Comparison of ENCODE assay signal across 8 cellular contexts in the genomic region with DNA sequence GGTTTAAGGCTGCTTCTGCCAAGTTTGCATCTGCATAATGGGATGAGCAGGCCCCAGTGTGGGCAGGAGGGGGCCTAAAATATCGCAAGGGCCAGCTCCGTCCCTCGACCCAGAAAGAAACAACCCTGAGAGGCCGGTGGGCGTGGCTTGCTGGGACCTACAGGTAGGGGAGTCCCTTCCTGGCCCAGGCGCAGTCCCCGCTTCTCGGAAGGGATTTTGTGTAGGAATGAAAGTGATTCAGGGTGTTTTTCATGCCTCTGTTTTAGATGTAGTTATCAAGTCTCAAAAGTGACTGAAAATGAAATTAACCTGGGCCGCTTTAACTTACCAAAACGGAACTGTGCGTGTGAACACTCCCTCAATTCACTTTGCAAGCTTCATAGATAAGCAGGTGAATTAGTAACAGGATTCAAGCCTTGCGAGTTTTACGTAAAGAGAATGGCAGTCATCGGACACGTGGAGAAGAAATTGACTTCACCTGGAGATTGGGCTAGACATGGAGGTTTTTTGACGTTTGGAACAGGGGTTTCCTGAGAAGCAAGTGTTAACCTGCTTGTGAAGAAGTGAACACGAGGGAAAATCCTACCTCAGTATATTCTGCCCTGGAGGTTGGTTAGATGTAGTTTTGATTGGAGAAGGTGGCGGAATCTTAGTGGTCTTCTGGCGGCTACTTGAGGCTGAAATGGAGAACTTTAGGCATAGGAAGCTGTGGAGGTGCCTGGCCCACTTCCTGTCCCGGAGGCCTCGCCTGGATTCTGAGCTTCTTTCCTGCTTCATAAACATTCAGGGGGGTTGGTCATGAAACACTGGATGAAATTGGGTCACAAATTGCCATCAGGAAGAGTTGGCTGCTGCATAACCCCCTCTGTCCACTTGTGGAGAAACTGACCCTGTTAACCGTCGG. TPM values are rescaled to one million over a fixed set of nuclear protein-coding genes. Genes with fewer than 3 reads are reported as not detected.
DNase-seq lines count a peak whose midpoint lies in the region; ATAC-seq and TF ChIP-seq lines count a peak whose summit lies in the region.

No MANE protein-coding gene starts in this region.

- H3K9me3 ChIP-seq in OCI-LY1 (ENCODE audit: low read length) (no peaks in the 10 kb centered on the region), left ventricle myocardium inferior (replicated peaks) (no peaks in the 10 kb centered on the region), skeletal muscle satellite cell (replicated peaks; ENCODE audit: low read length) (no peaks in the 10 kb centered on the region)

- no peak overlapping the region for H2AFZ ChIP-seq in OCI-LY1 (ENCODE audit: low read length)

- peak; percentile 56 to 79 (median 70) for DNase-seq in activated naive CD4-positive, alpha-beta T cell (lab: John Stamatoyannopoulos, UW)
- peak; percentile 58 for DNase-seq in left ventricle myocardium inferior
- DNase-seq in DMS 273 treated with DMSO at 0.1 percent for 48 hours (lab: John Stamatoyannopoulos, UW): no peak
- no peak for DNase-seq in dedifferentiated amniotic fluid mesenchymal stem cell (ENCODE audit: extremely low spot score)

- H3K27me3 ChIP-seq in OCI-LY1 (ENCODE audit: insufficient read depth, low read length): peaks cover 4% of the 10 kb centered on the region; the same call in 1 of the 2 replicates
- H3K27me3 ChIP-seq in left ventricle myocardium inferior (ENCODE audit: low read depth): no peaks in the 10 kb centered on the region
- no peaks in the 10 kb centered on the region for H3K27me3 ChIP-seq in skeletal muscle satellite cell (ENCODE audit: control insufficient read depth, insufficient read depth, low read length)

- H3K4me3 ChIP-seq in OCI-LY1 (ENCODE audit: low read depth, low read length, poor library complexity, severe bottlenecking) (peak overlapping the region; percentile 66), left ventricle myocardium inferior (peak overlapping the region; percentile 89), skeletal muscle satellite cell (ENCODE audit: low read length) (peak overlapping the region; percentile 84)

- ATAC-seq in GM18517 (IDR thresholded peaks at IDR 0.05; ENCODE audit: unreplicated experiment) (peak; percentile 65), HG02798 (IDR thresholded peaks at IDR 0.05; ENCODE audit: poor library complexity, unreplicated experiment) (peak; percentile 51)

- no peaks in the 10 kb centered on the region for H3K9me2 ChIP-seq in OCI-LY1 (ENCODE audit: low read depth, low read length)

- TF ChIP-seq CTCF in OCI-LY1 (IDR thresholded peaks at IDR 0.05; ENCODE audit: low read length) (no peak), left ventricle myocardium inferior (IDR thresholded peaks at IDR 0.05; ENCODE audit: borderline replicate concordance) (no peak)

- H3K4me2 ChIP-seq in OCI-LY1 (ENCODE audit: low read length) (peak overlapping the region; percentile 85), skeletal muscle satellite cell (ENCODE audit: low read length) (peak overlapping the region; percentile 84)

- no peak overlapping the region for H3K9ac ChIP-seq in OCI-LY1 (ENCODE audit: low read length)
- peak overlapping the region; percentile 86 for H3K9ac ChIP-seq in skeletal muscle satellite cell (ENCODE audit: low read depth, low read length)

- H4K20me1 ChIP-seq in OCI-LY1 (ENCODE audit: insufficient read depth, low read length): no peaks in the 10 kb centered on the region

- intact Hi-C loops in left ventricle myocardium inferior (cut with micrococcal nuclease): no loop called here

- H3K36me3 ChIP-seq in OCI-LY1 (ENCODE audit: insufficient read depth, low read length): no peaks in the 10 kb centered on the region
- H3K36me3 ChIP-seq in left ventricle myocardium inferior: no peaks in the 10 kb centered on the region
- no peaks in the 10 kb centered on the region for H3K36me3 ChIP-seq in skeletal muscle satellite cell (ENCODE audit: insufficient read depth, low read length)

- no peaks in the 10 kb centered on the region for H3K79me2 ChIP-seq in OCI-LY1 (ENCODE audit: insufficient read depth, low read length)

- H3K27ac ChIP-seq in OCI-LY1 (ENCODE audit: low read depth, low read length, poor library complexity, severe bottlenecking) (no peak overlapping the region), left ventricle myocardium inferior (replicated peaks) (peak overlapping the region; percentile 93)

- H3K4me1 ChIP-seq in OCI-LY1 (ENCODE audit: insufficient read depth, low read length, severe bottlenecking) (peaks cover 18% of the 10 kb centered on the region), left ventricle myocardium inferior (peaks cover 76% of the 10 kb centered on the region), skeletal muscle satellite cell (ENCODE audit: control insufficient read depth, insufficient read depth, low read length) (peaks cover 51% of the 10 kb centered on the region)

- no peaks in the 10 kb centered on the region; the same call in 1 of the 2 replicates for H3F3A ChIP-seq in OCI-LY1 (ENCODE audit: insufficient read depth, low read length)

RNA-seq across cellular contexts. Expression of a gene that starts 1.7 kb away (rescaled TPM):
- 24.7 TPM for total RNA-seq in left ventricle myocardium inferior
- 11.6 and 12.2 TPM in 2 replicates for total RNA-seq in skeletal muscle satellite cell (2012; rRNA removed)

Comparison
In these comparisons a context has a peak if more than half of its experiments do, and no peak if none do; other contexts are left out.
1. DNase-seq: peak in activated naive CD4-positive, alpha-beta T cell (4 of 4) and left ventricle myocardium inferior (single experiment); none in DMS 273 treated with DMSO at 0.1 percent for 48 hours (single experiment) and dedifferentiated amniotic fluid mesenchymal stem cell (single experiment).
2. Peak in every context shown above with its lines, with median percentiles within 50 percentile points of each other: H3K4me3 ChIP-seq.